In the genomic region with DNA sequence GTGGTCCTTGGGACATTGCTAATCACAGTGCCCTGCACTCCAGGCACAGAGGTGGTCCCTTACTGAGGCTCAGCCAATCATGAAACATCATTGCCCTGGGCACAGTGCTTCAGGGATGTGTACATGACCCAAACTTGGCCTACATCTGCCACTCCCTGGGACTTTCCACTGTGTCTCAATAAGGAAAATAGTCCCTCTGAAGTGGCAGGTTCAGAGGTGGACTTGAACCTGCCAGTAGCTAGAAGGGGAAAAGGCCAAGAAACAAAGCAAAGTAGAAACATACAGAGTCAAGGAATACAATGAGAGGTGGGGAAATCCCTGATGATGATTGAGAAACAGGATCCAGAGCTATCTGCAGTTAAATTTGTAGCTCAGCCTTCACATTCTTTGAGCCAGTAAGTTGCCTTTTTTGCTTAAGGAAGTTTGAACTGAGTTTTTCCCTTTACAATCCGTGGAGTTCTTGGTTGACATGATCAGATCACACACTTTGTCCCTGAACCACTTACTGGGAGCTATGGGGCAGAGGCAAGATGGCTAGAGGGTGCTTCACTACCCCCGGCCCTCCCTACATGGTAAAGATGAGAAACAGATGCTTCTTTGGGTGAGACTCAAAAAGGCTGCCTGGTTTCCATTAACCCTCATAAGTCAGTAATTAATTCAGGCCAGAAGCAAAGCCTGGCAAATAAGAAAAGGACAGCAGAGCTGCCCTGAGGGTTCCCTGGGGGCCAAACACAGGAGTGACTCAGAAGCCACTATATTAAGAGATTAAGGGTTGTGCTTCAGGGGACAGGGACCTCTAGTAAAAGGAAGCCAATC, we compare ENCODE assay signal across 1 cellular context.
TF ChIP-seq lines count a peak whose summit lies in the region.

No MANE protein-coding gene starts in this region.

TF ChIP-seq in SK-N-SH treated with all-trans-retinoic acid at 6 μM for 48 hours, 23 proteins besides CTCF, POLR2A, EP300 and RAD21 (continued from another document):
- TF ChIP-seq, protein P1, sequence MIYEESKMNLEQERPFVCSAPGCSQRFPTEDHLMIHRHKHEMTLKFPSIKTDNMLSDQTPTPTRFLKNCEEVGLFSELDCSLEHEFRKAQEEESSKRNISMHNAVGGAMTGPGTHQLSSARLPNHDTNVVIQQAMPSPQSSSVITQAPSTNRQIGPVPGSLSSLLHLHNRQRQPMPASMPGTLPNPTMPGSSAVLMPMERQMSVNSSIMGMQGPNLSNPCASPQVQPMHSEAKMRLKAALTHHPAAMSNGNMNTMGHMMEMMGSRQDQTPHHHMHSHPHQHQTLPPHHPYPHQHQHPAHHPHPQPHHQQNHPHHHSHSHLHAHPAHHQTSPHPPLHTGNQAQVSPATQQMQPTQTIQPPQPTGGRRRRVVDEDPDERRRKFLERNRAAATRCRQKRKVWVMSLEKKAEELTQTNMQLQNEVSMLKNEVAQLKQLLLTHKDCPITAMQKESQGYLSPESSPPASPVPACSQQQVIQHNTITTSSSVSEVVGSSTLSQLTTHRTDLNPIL (CRISPR knock-in tag; IDR thresholded peaks at IDR 0.05; ENCODE audit: low read depth): peak; percentile 61; the same call in 1 of the 2 replicates
- TF ChIP-seq TOX (CRISPR knock-in tag; IDR thresholded peaks at IDR 0.05; ENCODE audit: borderline replicate concordance) (no peak), ARNTL (CRISPR knock-in tag; IDR thresholded peaks at IDR 0.05; ENCODE audit: borderline replicate concordance, low read depth) (no peak), ZFP3 (CRISPR knock-in tag; IDR thresholded peaks at IDR 0.05) (no peak), ZNF70 (CRISPR knock-in tag; IDR thresholded peaks at IDR 0.05) (no peak; the same call in 1 of the 2 replicates), TCF4 (CRISPR knock-in tag; IDR thresholded peaks at IDR 0.05; ENCODE audit: borderline replicate concordance) (peak; percentile 99)
- TF ChIP-seq, protein P2, sequence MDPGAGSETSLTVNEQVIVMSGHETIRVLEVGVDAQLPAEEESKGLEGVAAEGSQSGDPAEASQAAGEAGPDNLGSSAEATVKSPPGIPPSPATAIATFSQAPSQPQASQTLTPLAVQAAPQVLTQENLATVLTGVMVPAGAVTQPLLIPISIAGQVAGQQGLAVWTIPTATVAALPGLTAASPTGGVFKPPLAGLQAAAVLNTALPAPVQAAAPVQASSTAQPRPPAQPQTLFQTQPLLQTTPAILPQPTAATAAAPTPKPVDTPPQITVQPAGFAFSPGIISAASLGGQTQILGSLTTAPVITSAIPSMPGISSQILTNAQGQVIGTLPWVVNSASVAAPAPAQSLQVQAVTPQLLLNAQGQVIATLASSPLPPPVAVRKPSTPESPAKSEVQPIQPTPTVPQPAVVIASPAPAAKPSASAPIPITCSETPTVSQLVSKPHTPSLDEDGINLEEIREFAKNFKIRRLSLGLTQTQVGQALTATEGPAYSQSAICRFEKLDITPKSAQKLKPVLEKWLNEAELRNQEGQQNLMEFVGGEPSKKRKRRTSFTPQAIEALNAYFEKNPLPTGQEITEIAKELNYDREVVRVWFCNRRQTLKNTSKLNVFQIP (CRISPR knock-in tag; IDR thresholded peaks at IDR 0.05; ENCODE audit: borderline replicate concordance, low read depth): no peak; the same call in 1 of the 2 replicates
- TF ChIP-seq, protein P3, sequence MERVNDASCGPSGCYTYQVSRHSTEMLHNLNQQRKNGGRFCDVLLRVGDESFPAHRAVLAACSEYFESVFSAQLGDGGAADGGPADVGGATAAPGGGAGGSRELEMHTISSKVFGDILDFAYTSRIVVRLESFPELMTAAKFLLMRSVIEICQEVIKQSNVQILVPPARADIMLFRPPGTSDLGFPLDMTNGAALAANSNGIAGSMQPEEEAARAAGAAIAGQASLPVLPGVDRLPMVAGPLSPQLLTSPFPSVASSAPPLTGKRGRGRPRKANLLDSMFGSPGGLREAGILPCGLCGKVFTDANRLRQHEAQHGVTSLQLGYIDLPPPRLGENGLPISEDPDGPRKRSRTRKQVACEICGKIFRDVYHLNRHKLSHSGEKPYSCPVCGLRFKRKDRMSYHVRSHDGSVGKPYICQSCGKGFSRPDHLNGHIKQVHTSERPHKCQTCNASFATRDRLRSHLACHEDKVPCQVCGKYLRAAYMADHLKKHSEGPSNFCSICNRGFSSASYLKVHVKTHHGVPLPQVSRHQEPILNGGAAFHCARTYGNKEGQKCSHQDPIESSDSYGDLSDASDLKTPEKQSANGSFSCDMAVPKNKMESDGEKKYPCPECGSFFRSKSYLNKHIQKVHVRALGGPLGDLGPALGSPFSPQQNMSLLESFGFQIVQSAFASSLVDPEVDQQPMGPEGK (CRISPR knock-in tag; IDR thresholded peaks at IDR 0.05; ENCODE audit: borderline replicate concordance): peak; percentile 84
